31 cellular contexts compared by ENCODE assay signal in genomic region chr7:16271355-16271754, GRCh38.
DNase-seq lines count a peak whose midpoint lies in the region; ATAC-seq and TF ChIP-seq lines count a peak whose summit lies in the region.
"Had no signal": no experiment of that assay in that cellular context is flagged by ENCODE, and none has a peak within 500 bp of the region (broad histone marks: within the 10 kb centered on the region; RNA-seq: fewer than 3 reads in every experiment).

No MANE protein-coding gene starts in this region.

- intact Hi-C loops in Calu3 (cut with micrococcal nuclease; ENCODE audit: unreplicated experiment) = no loop called here
- intact Hi-C loops in CD4-positive, alpha-beta T cell (cut with DNase I, micrococcal nuclease) = no loop called here

- CTCF ChIA-PET in Calu3 (lab: Charles Lee) (no interaction called here), T-cell (lab: Charles Lee) (no interaction called here)
- CTCF ChIA-PET in CD4-positive, alpha-beta T cell (lab: Charles Lee) = interaction anchor here (0.6 kb wide), 1 partner anchor 293 kb away, joined by 3 read pairs; no protein-coding TSS in a partner anchor

- POLR2A ChIA-PET in CD4-positive, alpha-beta T cell (lab: Charles Lee) = no interaction called here
- POLR2A ChIA-PET in T-cell (lab: Charles Lee) = no interaction called here

- H3K4me1 Mint-ChIP-seq in Calu3 (ENCODE audit: low read depth, unreplicated experiment) (peaks cover 23% of the 10 kb centered on the region), T-cell (no peaks in the 10 kb centered on the region)
- H3K4me1 Mint-ChIP-seq in CD4-positive, alpha-beta T cell (ENCODE audit: low read depth) = no peaks in the 10 kb centered on the region
- H3K4me1 Mint-ChIP-seq: activated naive CD8-positive, alpha-beta T cell treated with anti-CD3 and anti-CD28 coated beads, Interleukin-2, amount 10 ng/mL, durations not matched to agents 7 days and 5 days; CD8-positive, alpha-beta memory T cell; immature natural killer cell had no signal

- H3K36me3 Mint-ChIP-seq in Calu3 (ENCODE audit: insufficient read depth, unreplicated experiment) (no peaks in the 10 kb centered on the region), T-cell (no peaks in the 10 kb centered on the region)
- no peaks in the 10 kb centered on the region for H3K36me3 Mint-ChIP-seq in CD4-positive, alpha-beta T cell (ENCODE audit: low read depth)
- H3K36me3 Mint-ChIP-seq: activated naive CD8-positive, alpha-beta T cell treated with anti-CD3 and anti-CD28 coated beads, Interleukin-2, amount 10 ng/mL, durations not matched to agents 7 days and 5 days had no signal

- H3K9me3 ChIP-seq in CD4-positive, alpha-beta T cell (ENCODE audit: control insufficient read depth, low read length) = no peaks in the 10 kb centered on the region
- H3K9me3 ChIP-seq: gastrocnemius medialis, neutrophil, right lobe of liver had no signal

- BruUV-seq in Calu3 (replicated peaks; lab: Mats Ljungman, UMichigan) = no TSS peak

- no peaks in the 10 kb centered on the region for H3K27me3 ChIP-seq in CD4-positive, alpha-beta T cell (ENCODE audit: control insufficient read depth, insufficient read depth, low read length)
- H3K27me3 ChIP-seq: gastrocnemius medialis, neutrophil, right lobe of liver had no signal

- H3K27ac ChIP-seq in CD4-positive, alpha-beta T cell (ENCODE audit: low read depth, low read length) = no peak overlapping the region
- H3K27ac ChIP-seq: gastrocnemius medialis, neutrophil, right lobe of liver had no signal

- H3K9me3 Mint-ChIP-seq in Calu3 (ENCODE audit: low read depth, unreplicated experiment) (no peaks in the 10 kb centered on the region), T-cell (no peaks in the 10 kb centered on the region)
- H3K9me3 Mint-ChIP-seq in CD4-positive, alpha-beta T cell = no peaks in the 10 kb centered on the region
- H3K9me3 Mint-ChIP-seq: activated naive CD8-positive, alpha-beta T cell treated with anti-CD3 and anti-CD28 coated beads, Interleukin-2, amount 10 ng/mL, durations not matched to agents 7 days and 5 days; CD8-positive, alpha-beta memory T cell; H9; immature natural killer cell; T-helper 2 cell treated with Interferon-gamma antibody and Interleukin-4, amounts not matched to agents 5 μg/mL and 100 μg/mL, for 36 hours had no signal

- ATAC-seq in GM19468 (IDR thresholded peaks at IDR 0.05; ENCODE audit: extremely low read depth, unreplicated experiment) (peak; percentile 29), HG02885 (IDR thresholded peaks at IDR 0.05; ENCODE audit: poor library complexity, unreplicated experiment) (peak; percentile 61), GM21717 (IDR thresholded peaks at IDR 0.05; ENCODE audit: unreplicated experiment) (no peak), T-cell (replicated peaks in 1 of 4) (no peak)
- no peak for ATAC-seq in CD4-positive, alpha-beta T cell (ENCODE audit: poor library complexity)
- ATAC-seq: gastrocnemius medialis, left lobe of liver, PC-3, right lobe of liver, SK-N-SH treated with all-trans-retinoic acid at 6 μM for 48 hours had no signal

- no peak for TF ChIP-seq CTCF in Calu3 (IDR thresholded peaks at IDR 0.05; ENCODE audit: unreplicated experiment)
- no peak for TF ChIP-seq CTCF in LNCaP clone FGC (IDR thresholded peaks at IDR 0.05; ENCODE audit: control insufficient read depth, extremely low read depth, insufficient read depth)
- no peak for TF ChIP-seq CTCF in CD4-positive, alpha-beta T cell (IDR thresholded peaks at IDR 0.05)

- H3K4me3 Mint-ChIP-seq in Calu3 (ENCODE audit: low read depth, unreplicated experiment) = no peak overlapping the region
- H3K4me3 Mint-ChIP-seq in CD4-positive, alpha-beta T cell = no peak overlapping the region
- no peak overlapping the region for H3K4me3 Mint-ChIP-seq in T-cell
- H3K4me3 Mint-ChIP-seq: activated naive CD8-positive, alpha-beta T cell treated with anti-CD3 and anti-CD28 coated beads, Interleukin-2, amount 10 ng/mL, durations not matched to agents 7 days and 5 days; CD8-positive, alpha-beta memory T cell; H9; immature natural killer cell; T-helper 2 cell treated with Interferon-gamma antibody and Interleukin-4, amounts not matched to agents 5 μg/mL and 100 μg/mL, for 36 hours had no signal

- H3K4me3 ChIP-seq in LNCaP clone FGC (ENCODE audit: low read depth, low read length) = no peak overlapping the region
- H3K4me3 ChIP-seq: gastrocnemius medialis, right lobe of liver had no signal

- H3K27me3 Mint-ChIP-seq in Calu3 (ENCODE audit: unreplicated experiment) (no peaks in the 10 kb centered on the region), T-cell (no peaks in the 10 kb centered on the region)
- no peaks in the 10 kb centered on the region for H3K27me3 Mint-ChIP-seq in CD4-positive, alpha-beta T cell
- H3K27me3 Mint-ChIP-seq: activated naive CD8-positive, alpha-beta T cell treated with anti-CD3 and anti-CD28 coated beads, Interleukin-2, amount 10 ng/mL, durations not matched to agents 7 days and 5 days; CD8-positive, alpha-beta memory T cell; progenitor cell of endocrine pancreas had no signal

- H3K27ac Mint-ChIP-seq in Calu3 (ENCODE audit: unreplicated experiment) = peak overlapping the region; percentile 28
- no peak overlapping the region for H3K27ac Mint-ChIP-seq in CD4-positive, alpha-beta T cell
- no peak overlapping the region for H3K27ac Mint-ChIP-seq in T-cell
- H3K27ac Mint-ChIP-seq: activated naive CD8-positive, alpha-beta T cell treated with anti-CD3 and anti-CD28 coated beads, Interleukin-2, amount 10 ng/mL, durations not matched to agents 7 days and 5 days; immature natural killer cell; progenitor cell of endocrine pancreas; T-helper 2 cell treated with Interferon-gamma antibody and Interleukin-4, amounts not matched to agents 5 μg/mL and 100 μg/mL, for 36 hours had no signal

- no peak for DNase-seq in Calu3
- DNase-seq in LNCaP clone FGC (ENCODE audit: low read depth) = peak; percentile 46
- DNase-seq in CD4-positive, alpha-beta T cell = no peak
- DNase-seq in cerebellar nuclear complex (lab: John Stamatoyannopoulos, UW) = no peak
- no peak for DNase-seq in T-cell
- DNase-seq: activated effector memory CD4-positive, alpha-beta T cell treated with anti-CD3 and anti-CD28 coated beads, Interleukin-2, amount 50 U/mL, for 16 hours; activated naive CD8-positive, alpha-beta T cell treated with anti-CD3 and anti-CD28 coated beads, Interleukin-2, amount 10 ng/mL, durations not matched to agents 7 days and 5 days; activated T-cell treated with anti-CD3 and anti-CD28 coated beads for 4 hours; CD8-positive, alpha-beta memory T cell; central memory CD4-positive, alpha-beta T cell; dermis blood vessel endothelial cell; DMS153; gastrocnemius medialis; H9; hippocampal formation; immature natural killer cell; Kasumi-1; mesenchymal stem cell; NCI-H1694 treated with DMSO at 0.1 percent for 48 hours; PC-3; right lobe of liver; stimulated activated CD4-positive, alpha-beta T cell treated with anti-CD3 and anti-CD28 coated beads, Interleukin-4, amount 100 ng/mL, for 1 hour; trophoblast cell had no signal

Comparison
In these comparisons a context has a peak if more than half of its experiments do, and no peak if none do; other contexts are left out.
1. ATAC-seq: peak in GM19468 (single experiment) and HG02885 (single experiment); none in CD4-positive, alpha-beta T cell (single experiment), GM21717 (single experiment) and T-cell (0 of 4).